11 cellular contexts compared by ENCODE assay signal in genomic region chr7:116259821-116260440, GRCh38. TPM values are rescaled to one million over a fixed set of nuclear protein-coding genes. Genes with fewer than 3 reads are reported as not detected.
DNase-seq lines count a peak whose midpoint lies in the region; ATAC-seq and TF ChIP-seq lines count a peak whose summit lies in the region.
"Had no signal": no experiment of that assay in that cellular context is flagged by ENCODE, and none has a peak within 500 bp of the region (broad histone marks: within the 10 kb centered on the region; RNA-seq: fewer than 3 reads in every experiment).

No MANE protein-coding gene starts in this region.

- H3K9ac ChIP-seq in adipocyte (ENCODE audit: low read length) = peak overlapping the region; percentile 67

- H3K27ac ChIP-seq in foreskin keratinocyte = peak overlapping the region; percentile 36

- ATAC-seq in foreskin keratinocyte = peak; percentile 94

- H3K4me1 ChIP-seq in adipocyte (ENCODE audit: control insufficient read depth, insufficient read depth, low read length) (peaks cover 13% of the 10 kb centered on the region), foreskin keratinocyte (peaks cover 24% of the 10 kb centered on the region)

- H3K36me3 ChIP-seq in adipocyte (ENCODE audit: control insufficient read depth, insufficient read depth, low read length, severe bottlenecking) = no peaks in the 10 kb centered on the region
- H3K36me3 ChIP-seq: tibial nerve had no signal

- H3K4me3 ChIP-seq in adipocyte (ENCODE audit: low read length) = no peak overlapping the region
- H3K4me3 ChIP-seq: tibial nerve had no signal

- TF ChIP-seq CTCF in foreskin keratinocyte (conservative IDR thresholded peaks at IDR 0.05) = no peak

- H3K27me3 ChIP-seq in adipocyte (replicated peaks; ENCODE audit: control insufficient read depth, insufficient read depth, low read length) (no peaks in the 10 kb centered on the region), foreskin keratinocyte (no peaks in the 10 kb centered on the region)
- H3K27me3 ChIP-seq: tibial nerve had no signal

- peak; percentile 82 for DNase-seq in A172 (ENCODE audit: low spot score)
- DNase-seq in HCEC 1CT = peak; percentile 92
- DNase-seq in adipocyte (ENCODE audit: low read depth) = peak; percentile 75
- DNase-seq in foreskin keratinocyte = peak; percentile 99 to 100
- no peak for DNase-seq in NCI-H2107 treated with DMSO at 0.1 percent for 48 hours (lab: John Stamatoyannopoulos, UW; ENCODE audit: unreplicated experiment)
- no peak for DNase-seq in T-helper 9 cell
- DNase-seq in NCI-H2171 treated with DMSO at 0.1 percent for 48 hours (lab: John Stamatoyannopoulos, UW) = no peak
- no peak for DNase-seq in NCI-H524 treated with DMSO at 0.1 percent for 48 hours (lab: John Stamatoyannopoulos, UW)
- DNase-seq: activated CD4-positive, alpha-beta memory T cell treated with anti-CD3 and anti-CD28 coated beads for 36 hours; NCI-H1417 had no signal

- H3K9me3 ChIP-seq in adipocyte (ENCODE audit: control insufficient read depth, low read length) = no peaks in the 10 kb centered on the region
- H3K9me3 ChIP-seq: tibial nerve had no signal

RNA-seq across cellular contexts. Expression of gene TES, which starts 49.6 kb away (rescaled TPM):
- total RNA-seq in A172 (2014; rRNA removed; shearing (Covaris generic)) = 0.96 and 1.8 TPM in 2 replicates
- total RNA-seq in foreskin keratinocyte = 115 and 130 TPM in 2 replicates
- polyA plus RNA-seq in foreskin keratinocyte = 53.6 and 55.3 TPM in 2 replicates

Comparison
In these comparisons a context has a peak if more than half of its experiments do, and no peak if none do; other contexts are left out.
1. DNase-seq: peak in A172 (single experiment), HCEC 1CT (single experiment), adipocyte (single experiment) and foreskin keratinocyte (2 of 2); none in NCI-H2107 treated with DMSO at 0.1 percent for 48 hours (single experiment), T-helper 9 cell (single experiment), NCI-H2171 treated with DMSO at 0.1 percent for 48 hours (single experiment) and NCI-H524 treated with DMSO at 0.1 percent for 48 hours (single experiment).
2. RNA of gene TES, which starts 49.6 kb away (total RNA-seq): 115 to 130 TPM in foreskin keratinocyte; 0.96 to 1.8 TPM in A172; every median in the first group is over 10 times any median in the second.